Comparison of ENCODE assay signal across 8 cellular contexts in the genomic region with DNA sequence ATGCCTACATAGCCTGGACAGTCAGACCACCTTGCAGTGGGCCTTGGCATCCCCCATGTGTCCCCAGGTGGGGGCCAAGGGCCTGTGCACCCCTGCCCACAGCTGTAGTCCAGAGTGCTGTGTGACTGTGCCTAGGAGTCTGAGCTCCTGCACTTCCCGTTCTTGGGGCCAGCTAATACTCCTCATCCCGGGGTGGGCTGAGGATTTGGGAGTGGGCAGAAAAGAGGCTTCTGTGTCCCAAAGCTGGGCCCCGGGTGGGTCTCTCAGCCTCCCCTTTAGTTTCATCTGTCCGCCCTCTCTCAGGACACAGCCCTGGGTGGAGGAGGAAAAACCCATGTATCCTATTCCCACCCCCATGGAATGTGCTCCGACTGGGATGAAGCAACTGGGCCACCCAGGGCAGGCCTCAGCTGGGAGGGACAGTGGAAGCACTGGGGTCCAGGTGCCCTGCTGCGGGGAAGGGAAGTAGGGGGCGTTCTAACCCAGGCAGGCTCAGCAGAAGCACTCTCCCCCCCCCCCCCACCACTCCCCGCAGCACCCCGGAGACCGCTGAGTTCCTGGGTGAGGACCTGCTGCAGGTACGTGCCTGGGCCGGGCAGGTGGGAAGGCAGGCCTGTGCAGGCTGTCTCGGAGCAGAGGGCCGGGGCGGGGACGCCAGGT. TPM values are rescaled to one million over a fixed set of nuclear protein-coding genes. Genes with fewer than 3 reads are reported as not detected.
DNase-seq lines count a peak whose midpoint lies in the region; ATAC-seq, FAIRE-seq and TF ChIP-seq lines count a peak whose summit lies in the region.

No MANE protein-coding gene starts in this region.

- H3K4me3 ChIP-seq in DND-41 (ENCODE audit: low read depth in 1 of 2, low read length in 2 of 2): peak overlapping the region in 1 of 2 experiments; percentile 72; a peak in 2 of 4 replicates
- H3K4me3 ChIP-seq in OCI-LY3 (ENCODE audit: low read length): peak overlapping the region; percentile 94
- peak overlapping the region; percentile 77 to 91 (median 84); a peak in 7 of 8 replicates for H3K4me3 ChIP-seq in H1 (ENCODE audit: extremely low read depth in 1 of 4, insufficient read depth in 2 of 4, low read depth in 3 of 4, low read length in 4 of 4)

- H3K23ac ChIP-seq in H1 (ENCODE audit: insufficient read length): no peak overlapping the region

- H3K27me3 ChIP-seq in DND-41 (ENCODE audit: insufficient read depth, low read length, poor library complexity) (peaks cover 3% of the 10 kb centered on the region), OCI-LY3 (ENCODE audit: low read depth, low read length) (no peaks in the 10 kb centered on the region), H1 (replicated peaks in 1 of 4; ENCODE audit: control insufficient read depth in 3 of 4, extremely low read depth in 1 of 4, insufficient read depth in 3 of 4, low read length in 3 of 4) (no peaks in the 10 kb centered on the region)

- H2BK15ac ChIP-seq in H1 (ENCODE audit: low read length): peak overlapping the region; percentile 81; the same call in 1 of the 2 replicates

- POLR2A ChIA-PET in H1 (lab: Charles Lee; ENCODE audit: partially characterized antibody): interaction anchor here (0.9 to 5.3 kb wide), 7 partner anchors 8 to 64 kb away, joined by 3 to 32 read pairs (median 4); a partner anchor contains a TSS

- H3K79me2 ChIP-seq in DND-41 (ENCODE audit: insufficient read depth, low read length) (no peaks in the 10 kb centered on the region), OCI-LY3 (ENCODE audit: low read length) (peaks cover 36% of the 10 kb centered on the region), H1 (ENCODE audit: control insufficient read depth in 1 of 2, insufficient read depth in 2 of 2, low read length in 2 of 2) (no peaks in the 10 kb centered on the region; a peak in 1 of 4 replicates)

- peaks cover 8% of the 10 kb centered on the region for H3K23me2 ChIP-seq in H1 (ENCODE audit: low read depth, low read length)

- H3K36me3 ChIP-seq in DND-41 (ENCODE audit: insufficient read depth, low read length): peaks cover 3% of the 10 kb centered on the region; the same call in 1 of the 2 replicates
- H3K36me3 ChIP-seq in OCI-LY3 (replicated peaks; ENCODE audit: low read depth, low read length): peaks cover 35% of the 10 kb centered on the region
- peaks cover 0 to 16% (median 7%) of the 10 kb centered on the region in 4 experiments; a peak in 5 of 8 replicates for H3K36me3 ChIP-seq in H1 (ENCODE audit: control insufficient read depth in 2 of 4, insufficient read depth in 4 of 4, low read length in 3 of 4)

- H4K8ac ChIP-seq in H1 (ENCODE audit: extremely low read depth, insufficient read depth, low read length): no peak overlapping the region

- H2AFZ ChIP-seq in DND-41 (ENCODE audit: low read depth, low read length) (no peak overlapping the region), OCI-LY3 (ENCODE audit: low read depth, low read length) (no peak overlapping the region), H1 (ENCODE audit: low read length) (no peak overlapping the region)

- H3K14ac ChIP-seq in H1 (ENCODE audit: insufficient read length): no peak overlapping the region

- H3K9ac ChIP-seq in DND-41 (ENCODE audit: low read depth, low read length) (peak overlapping the region; percentile 60), OCI-LY3 (ENCODE audit: low read length) (peak overlapping the region; percentile 99), H1 (replicated peaks in 1 of 4; ENCODE audit: extremely low read depth in 1 of 4, low read depth in 3 of 4, low read length in 3 of 4) (peak overlapping the region in 1 of 4 experiments; percentile 2; a peak in 2 of 7 replicates)

- peak overlapping the region; percentile 55 for H2BK120ac ChIP-seq in H1 (replicated peaks; ENCODE audit: low read depth, low read length)

- no peak overlapping the region for H3K4ac ChIP-seq in H1 (replicated peaks; ENCODE audit: insufficient read length, low read depth, low read length)

- H2BK5ac ChIP-seq in H1 (ENCODE audit: low read depth, low read length): no peak overlapping the region

- no peak overlapping the region for H2BK20ac ChIP-seq in H1 (ENCODE audit: low read length)

- H3K27me3 Mint-ChIP-seq in osteocyte (ENCODE audit: unreplicated experiment): no peaks in the 10 kb centered on the region

- ATAC-seq in DND-41 (ENCODE audit: insufficient read depth, low read depth): no peak
- ATAC-seq in HG02588 (IDR thresholded peaks at IDR 0.05; ENCODE audit: unreplicated experiment): no peak

- no peak for TF ChIP-seq POLR2A in H1 (IDR thresholded peaks at IDR 0.05; ENCODE audit: control extremely low read depth in 1 of 2, low read depth in 2 of 2, low read length in 2 of 2)

- 75% methylated on average over 12 of the region's 16 CpGs; no CpG with 5 or more reads in 1 of the 2 experiments for WGBS in H1 (ENCODE audit: extremely low coverage in 1 of 2, insufficient coverage in 1 of 2, insufficient read length in 1 of 2, insufficient replicate concordance in 2 of 2, low coverage in 1 of 2, low lambda C conversion rate in 2 of 2, missing lambda C conversion rate in 1 of 2), 2 experiments

- no peaks in the 10 kb centered on the region for H3K36me3 Mint-ChIP-seq in osteocyte (ENCODE audit: unreplicated experiment)

- H3K9me3 ChIP-seq in DND-41 (ENCODE audit: insufficient read depth, low read length, severe bottlenecking): no peaks in the 10 kb centered on the region
- no peaks in the 10 kb centered on the region for H3K9me3 ChIP-seq in OCI-LY3 (ENCODE audit: insufficient read depth, low read length)
- H3K9me3 ChIP-seq in H1 (ENCODE audit: insufficient read depth in 2 of 2, low read depth in 1 of 2, low read length in 1 of 2): no peaks in the 10 kb centered on the region

- TF ChIP-seq EP300 in H1 (IDR thresholded peaks at IDR 0.05; ENCODE audit: borderline replicate concordance in 1 of 2, low read depth in 2 of 2, low read length in 2 of 2): no peak

- peak overlapping the region; percentile 80; the same call in 1 of the 2 replicates for H2BK12ac ChIP-seq in H1 (ENCODE audit: low read depth, low read length)

- H2AK5ac ChIP-seq in H1 (ENCODE audit: low read depth, low read length): 0 out of 2 replicates have a peak overlapping the region, but pooled peaks have one; percentile 9

- CTCF ChIA-PET in H1 (lab: Charles Lee; ENCODE audit: partially characterized antibody): interaction anchor here (0.7 to 11.4 kb wide), 11 partner anchors 10 to 102 kb away, joined by 3 to 261 read pairs (median 4); a partner anchor contains a TSS

- H3K27ac ChIP-seq in DND-41 (ENCODE audit: low read length): peak overlapping the region; percentile 67; the same call in 1 of the 2 replicates
- H3K27ac ChIP-seq in OCI-LY3 (ENCODE audit: low read length): peak overlapping the region; percentile 80
- H3K27ac ChIP-seq in H1 (ENCODE audit: low read depth, low read length): no peak overlapping the region

- H3K9me3 Mint-ChIP-seq in osteocyte (ENCODE audit: unreplicated experiment): no peaks in the 10 kb centered on the region

- H3K4me1 Mint-ChIP-seq in osteocyte (ENCODE audit: unreplicated experiment): peaks cover 40% of the 10 kb centered on the region

- DNase-seq in DND-41 (no peak), H1 (ENCODE audit: low read depth in 1 of 2, low spot score in 2 of 2) (no peak), osteocyte (ENCODE audit: extremely low spot score, unreplicated experiment) (no peak), ecto neural progenitor cell (ENCODE audit: low spot score) (no peak)
- DNase-seq in central memory CD4-positive, alpha-beta T cell: no peak
- no peak for DNase-seq in stimulated activated CD8-positive, alpha-beta memory T cell treated with anti-CD3 and anti-CD28 coated beads, Interleukin-4, amount 100 ng/mL, for 48 hours

- TF ChIP-seq CTCF in DND-41 (IDR thresholded peaks at IDR 0.05; ENCODE audit: borderline replicate concordance, extremely low read depth, low read length, poor library complexity, severe bottlenecking): no peak
- TF ChIP-seq CTCF in OCI-LY3 (IDR thresholded peaks at IDR 0.05; ENCODE audit: low read depth, low read length): peak; percentile 12; the same call in 1 of the 2 replicates
- no peak for TF ChIP-seq CTCF in H1 (IDR thresholded peaks at IDR 0.05; ENCODE audit: control extremely low read depth in 1 of 3, insufficient read depth in 1 of 3, low read depth in 1 of 3, low read length in 3 of 3)
- no peak for TF ChIP-seq CTCF in osteocyte (IDR thresholded peaks at IDR 0.05)

- H3K4me3 Mint-ChIP-seq in osteocyte (ENCODE audit: unreplicated experiment): peak overlapping the region; percentile 74

- H3K4me1 ChIP-seq in DND-41 (ENCODE audit: insufficient read depth, low read length) (peaks cover 54% of the 10 kb centered on the region), OCI-LY3 (ENCODE audit: low read length) (peaks cover 48% of the 10 kb centered on the region), H1 (replicated peaks in 1 of 4; ENCODE audit: control insufficient read depth in 3 of 4, insufficient read depth in 4 of 4, low read length in 3 of 4) (peaks cover 0 to 21% (median 15%) of the 10 kb centered on the region in 4 experiments; a peak in 6 of 7 replicates)

- H3K4me2 ChIP-seq in DND-41 (ENCODE audit: insufficient read depth, low read length): peak overlapping the region; percentile 98
- H3K4me2 ChIP-seq in OCI-LY3 (ENCODE audit: low read length): peak overlapping the region; percentile 90
- peak overlapping the region; percentile 86 to 99 for H3K4me2 ChIP-seq in H1 (ENCODE audit: insufficient read depth in 1 of 2, low read depth in 2 of 2, low read length in 2 of 2)

- H3K56ac ChIP-seq in H1 (replicated peaks; ENCODE audit: insufficient read length, low read depth, low read length): peak overlapping the region; percentile 60

- H3K18ac ChIP-seq in H1 (ENCODE audit: extremely low read depth, low read length): no peak overlapping the region; the same call in none of the 2 replicates

- H4K20me1 ChIP-seq in DND-41 (ENCODE audit: insufficient read depth, low read length) (no peaks in the 10 kb centered on the region), OCI-LY3 (ENCODE audit: insufficient read depth, low read length) (peaks cover 4% of the 10 kb centered on the region; the same call in 1 of the 2 replicates), H1 (replicated peaks in 1 of 2; ENCODE audit: control insufficient read depth in 1 of 2, insufficient read depth in 2 of 2, low read length in 2 of 2) (peaks cover 0 to 12% of the 10 kb centered on the region in 2 experiments)

- H4K91ac ChIP-seq in H1 (replicated peaks; ENCODE audit: insufficient read length, low read length): peak overlapping the region; percentile 34

- H4K5ac ChIP-seq in H1 (ENCODE audit: insufficient read length, low read depth, low read length): peak overlapping the region; percentile 25

- no peak for TF ChIP-seq RAD21 in H1 (IDR thresholded peaks at IDR 0.05 in 1 of 2, conservative IDR thresholded peaks at IDR 0.05 in 1 of 2; ENCODE audit: low read depth in 2 of 2, low read length in 2 of 2)

- 0 out of 2 replicates have a peak, but pooled peaks cover 2% of the 10 kb centered on the region for H3K79me1 ChIP-seq in H1 (ENCODE audit: low read depth, low read length)

- H3K27ac Mint-ChIP-seq in osteocyte (ENCODE audit: unreplicated experiment): no peak overlapping the region

- FAIRE-seq in H1 (lab: Jason Lieb, UNC): no peak

RNA-seq across cellular contexts. Expression of a gene that starts 1.3 kb away (rescaled TPM):
- total RNA-seq in H1 (2021; fragmentation: NEBNext Ultra II Directional; extraction: Animal tissue kit (Norgen Biotek cat#: 25700)): 32.4 and 40.3 TPM in 2 replicates
- polyA plus RNA-seq in H1 (2011; rRNA removed): 23.9 and 34.8 TPM in 2 replicates
- 22.8 TPM for polyA plus RNA-seq in H1 (2011; cell fraction: cytosol; rRNA removed)
- 50.1 TPM for polyA plus RNA-seq in H1 (2011; cell fraction: nucleus; rRNA removed)
- 57.5 to 65.6 TPM (median 60.4 TPM) in 4 replicates for polyA plus RNA-seq in H1 (2012, experiment 1 of 2)
- polyA plus RNA-seq in H1 (2012, experiment 2 of 2): 35.9 TPM
- polyA plus RNA-seq in H1 (2013, experiment 1 of 2): 21.9 TPM
- polyA plus RNA-seq in H1 (2013, experiment 2 of 2): 22.1 TPM
- 20.1 and 23.7 TPM in 2 replicates for polyA minus RNA-seq in H1 (2011; rRNA and poly(A)+ RNA removed)
- 17.0 TPM for polyA minus RNA-seq in H1 (2011; cell fraction: cytosol; rRNA and poly(A)+ RNA removed)
- 19.7 TPM for polyA minus RNA-seq in H1 (2011; cell fraction: nucleus; rRNA and poly(A)+ RNA removed)
- 6.9 and 8.3 TPM in 2 replicates for total RNA-seq in osteocyte

RNA-seq across cellular contexts. Expression of a gene that starts 17.8 kb away (rescaled TPM):
- total RNA-seq in H1 (2021; fragmentation: NEBNext Ultra II Directional; extraction: Animal tissue kit (Norgen Biotek cat#: 25700)): 35.7 and 36.6 TPM in 2 replicates
- polyA plus RNA-seq in H1 (2011; rRNA removed): 67.7 and 74.8 TPM in 2 replicates
- polyA plus RNA-seq in H1 (2011; cell fraction: cytosol; rRNA removed): 47.4 TPM
- 60.6 TPM for polyA plus RNA-seq in H1 (2011; cell fraction: nucleus; rRNA removed)
- polyA plus RNA-seq in H1 (2012, experiment 1 of 2): 33.3 to 46.0 TPM (median 43.7 TPM) in 4 replicates
- polyA plus RNA-seq in H1 (2012, experiment 2 of 2): 66.6 TPM
- polyA plus RNA-seq in H1 (2013, experiment 1 of 2): 33.9 TPM
- 31.0 TPM for polyA plus RNA-seq in H1 (2013, experiment 2 of 2)
- polyA minus RNA-seq in H1 (2011; rRNA and poly(A)+ RNA removed): 31.8 and 36.4 TPM in 2 replicates
- 30.2 TPM for polyA minus RNA-seq in H1 (2011; cell fraction: cytosol; rRNA and poly(A)+ RNA removed)
- polyA minus RNA-seq in H1 (2011; cell fraction: nucleus; rRNA and poly(A)+ RNA removed): 13.4 TPM
- total RNA-seq in osteocyte: 16.5 and 16.6 TPM in 2 replicates

RNA-seq across cellular contexts. Expression of a gene that starts 32.1 kb away (rescaled TPM):
- 46.5 and 49.3 TPM in 2 replicates for total RNA-seq in H1 (2021; fragmentation: NEBNext Ultra II Directional; extraction: Animal tissue kit (Norgen Biotek cat#: 25700))
- 57.2 and 81.0 TPM in 2 replicates for polyA plus RNA-seq in H1 (2011; rRNA removed)
- 58.2 TPM for polyA plus RNA-seq in H1 (2011; cell fraction: cytosol; rRNA removed)
- 170 TPM for polyA plus RNA-seq in H1 (2011; cell fraction: nucleus; rRNA removed)
- polyA plus RNA-seq in H1 (2012, experiment 1 of 2): 43.4 to 56.3 TPM (median 52.3 TPM) in 4 replicates
- polyA plus RNA-seq in H1 (2012, experiment 2 of 2): 38.5 TPM
- polyA plus RNA-seq in H1 (2013, experiment 1 of 2): 31.2 TPM
- 28.6 TPM for polyA plus RNA-seq in H1 (2013, experiment 2 of 2)
- polyA minus RNA-seq in H1 (2011; rRNA and poly(A)+ RNA removed): 25.7 and 39.1 TPM in 2 replicates
- 36.0 TPM for polyA minus RNA-seq in H1 (2011; cell fraction: cytosol; rRNA and poly(A)+ RNA removed)
- polyA minus RNA-seq in H1 (2011; cell fraction: nucleus; rRNA and poly(A)+ RNA removed): 64.4 TPM
- total RNA-seq in osteocyte: 50.0 and 56.1 TPM in 2 replicates

RNA-seq across cellular contexts. Expression of a gene that starts 34.7 kb away (rescaled TPM):
- total RNA-seq in H1 (2021; fragmentation: NEBNext Ultra II Directional; extraction: Animal tissue kit (Norgen Biotek cat#: 25700)): 12.0 and 14.9 TPM in 2 replicates
- 92.4 and 101 TPM in 2 replicates for polyA plus RNA-seq in H1 (2011; rRNA removed)
- 77.6 TPM for polyA plus RNA-seq in H1 (2011; cell fraction: cytosol; rRNA removed)
- 64.0 TPM for polyA plus RNA-seq in H1 (2011; cell fraction: nucleus; rRNA removed)
- 11.2 to 50.4 TPM (median 33.3 TPM) in 4 replicates for polyA plus RNA-seq in H1 (2012, experiment 1 of 2)
- polyA plus RNA-seq in H1 (2012, experiment 2 of 2): 38.4 TPM
- 39.2 TPM for polyA plus RNA-seq in H1 (2013, experiment 1 of 2)
- polyA plus RNA-seq in H1 (2013, experiment 2 of 2): 36.3 TPM
- polyA minus RNA-seq in H1 (2011; rRNA and poly(A)+ RNA removed): 15.3 and 15.5 TPM in 2 replicates
- polyA minus RNA-seq in H1 (2011; cell fraction: cytosol; rRNA and poly(A)+ RNA removed): 13.3 TPM
- polyA minus RNA-seq in H1 (2011; cell fraction: nucleus; rRNA and poly(A)+ RNA removed): 14.5 TPM
- total RNA-seq in osteocyte: 1,199 and 1,246 TPM in 2 replicates

RNA-seq across cellular contexts. Expression of a gene that starts 45.4 kb away (rescaled TPM):
- total RNA-seq in H1 (2021; fragmentation: NEBNext Ultra II Directional; extraction: Animal tissue kit (Norgen Biotek cat#: 25700)): 26.7 and 28.3 TPM in 2 replicates
- polyA plus RNA-seq in H1 (2011; rRNA removed): 25.3 TPM in 2 replicates
- polyA plus RNA-seq in H1 (2011; cell fraction: cytosol; rRNA removed): 40.9 TPM
- 43.6 TPM for polyA plus RNA-seq in H1 (2011; cell fraction: nucleus; rRNA removed)
- 19.3 to 37.0 TPM (median 34.3 TPM) in 4 replicates for polyA plus RNA-seq in H1 (2012, experiment 1 of 2)
- polyA plus RNA-seq in H1 (2012, experiment 2 of 2): 27.9 TPM
- 27.9 TPM for polyA plus RNA-seq in H1 (2013, experiment 1 of 2)
- 24.0 TPM for polyA plus RNA-seq in H1 (2013, experiment 2 of 2)
- 8.3 and 9.6 TPM in 2 replicates for polyA minus RNA-seq in H1 (2011; rRNA and poly(A)+ RNA removed)
- 8.8 TPM for polyA minus RNA-seq in H1 (2011; cell fraction: cytosol; rRNA and poly(A)+ RNA removed)
- polyA minus RNA-seq in H1 (2011; cell fraction: nucleus; rRNA and poly(A)+ RNA removed): 16.7 TPM
- total RNA-seq in osteocyte: 18.5 and 22.7 TPM in 2 replicates
